10 cellular contexts compared by ENCODE assay signal in the genomic region with DNA sequence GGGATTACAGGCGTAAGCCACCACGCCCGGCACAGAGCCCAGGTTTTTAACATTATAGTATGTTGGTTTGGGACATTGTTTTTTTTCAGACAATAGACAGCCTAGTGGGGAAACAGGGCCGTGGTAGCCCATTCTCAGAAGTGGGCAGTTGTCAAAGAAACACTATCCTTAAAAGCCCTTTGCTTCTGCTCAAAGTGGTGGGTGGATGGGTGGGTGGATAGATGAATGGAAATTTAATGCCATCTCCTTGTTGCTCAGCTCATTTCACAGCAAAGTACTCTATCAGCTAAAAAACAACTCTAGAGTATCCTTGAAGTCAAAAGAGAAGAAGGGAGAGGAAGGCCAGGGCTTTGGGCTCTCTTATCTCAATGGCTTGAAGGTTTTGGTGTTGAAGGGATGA.
"Had no signal": no experiment of that assay in that cellular context is flagged by ENCODE, and none has a peak within 500 bp of the region (broad histone marks: within the 10 kb centered on the region; RNA-seq: fewer than 3 reads in every experiment).

No MANE protein-coding gene starts in this region.

- H3K9ac ChIP-seq: GM23248 had no signal

- H2AFZ ChIP-seq: GM23248, GM23338 had no signal

- FAIRE-seq: H1, H54 had no signal

- DNase-seq: GM23248, H7, H9, HCEC 1CT, HFFc6 had no signal

- H3K27ac ChIP-seq: GM23248 had no signal

- ATAC-seq: GM23338, HCT116 had no signal

- H3K4me2 ChIP-seq: GM23338 had no signal

- H3K9me3 ChIP-seq: HAP-1 had no signal

- H3K4me3 ChIP-seq: GM23248, GM23338, HAP-1 had no signal

- H3K36me3 ChIP-seq: HAP-1 had no signal
